Comparison of ENCODE assay signal across 15 cellular contexts in genomic region chr2:145764631-145765030, GRCh38.
DNase-seq lines count a peak whose midpoint lies in the region; ATAC-seq lines count a peak whose summit lies in the region.
"Had no signal": no experiment of that assay in that cellular context is flagged by ENCODE, and none has a peak within 500 bp of the region (broad histone marks: within the 10 kb centered on the region; RNA-seq: fewer than 3 reads in every experiment).

No MANE protein-coding gene starts in this region.

- H3K9me3 Mint-ChIP-seq in naive thymus-derived CD8-positive, alpha-beta T cell = no peaks in the 10 kb centered on the region
- H3K9me3 Mint-ChIP-seq: brain; stimulated activated naive CD8-positive, alpha-beta T cell treated with anti-CD3 and anti-CD28 coated beads, Interleukin-15, amount 100 ng/mL, for 72 hours had no signal

- no peak overlapping the region for H3K4me3 Mint-ChIP-seq in naive thymus-derived CD8-positive, alpha-beta T cell
- H3K4me3 Mint-ChIP-seq: brain; stimulated activated naive CD8-positive, alpha-beta T cell treated with anti-CD3 and anti-CD28 coated beads, Interleukin-15, amount 100 ng/mL, for 72 hours had no signal

- peaks cover 23% of the 10 kb centered on the region for H3K4me1 ChIP-seq in adipocyte (ENCODE audit: control insufficient read depth, insufficient read depth, low read length)
- H3K4me1 ChIP-seq: parathyroid adenoma had no signal

- H3K27me3 Mint-ChIP-seq in naive thymus-derived CD8-positive, alpha-beta T cell = no peaks in the 10 kb centered on the region
- H3K27me3 Mint-ChIP-seq: stimulated activated naive CD8-positive, alpha-beta T cell treated with anti-CD3 and anti-CD28 coated beads, Interleukin-15, amount 100 ng/mL, for 72 hours had no signal

- POLR2A ChIA-PET in naive thymus-derived CD8-positive, alpha-beta T cell (lab: Charles Lee) = no interaction called here

- H3K9me3 ChIP-seq in adipocyte (ENCODE audit: control insufficient read depth, low read length) = no peaks in the 10 kb centered on the region

- no peak overlapping the region for H3K4me3 ChIP-seq in adipocyte (ENCODE audit: low read length)

- no peak for ATAC-seq in HG03196 (IDR thresholded peaks at IDR 0.05; ENCODE audit: unreplicated experiment)
- ATAC-seq in naive thymus-derived CD8-positive, alpha-beta T cell = no peak
- ATAC-seq: stimulated activated naive CD8-positive, alpha-beta T cell treated with anti-CD3 and anti-CD28 coated beads, Interleukin-15, amount 100 ng/mL, for 72 hours had no signal

- H3K9ac ChIP-seq in adipocyte (ENCODE audit: low read length) = no peak overlapping the region
- H3K9ac ChIP-seq: parathyroid adenoma had no signal

- H3K27ac Mint-ChIP-seq in naive thymus-derived CD8-positive, alpha-beta T cell = no peak overlapping the region
- H3K27ac Mint-ChIP-seq: stimulated activated naive CD8-positive, alpha-beta T cell treated with anti-CD3 and anti-CD28 coated beads, Interleukin-15, amount 100 ng/mL, for 72 hours had no signal

- no peaks in the 10 kb centered on the region for H3K4me1 Mint-ChIP-seq in naive thymus-derived CD8-positive, alpha-beta T cell
- H3K4me1 Mint-ChIP-seq: stimulated activated naive CD8-positive, alpha-beta T cell treated with anti-CD3 and anti-CD28 coated beads, Interleukin-15, amount 100 ng/mL, for 72 hours had no signal

- no peaks in the 10 kb centered on the region for H3K36me3 Mint-ChIP-seq in naive thymus-derived CD8-positive, alpha-beta T cell
- H3K36me3 Mint-ChIP-seq: brain had no signal

- no peaks in the 10 kb centered on the region for H3K36me3 ChIP-seq in adipocyte (ENCODE audit: control insufficient read depth, insufficient read depth, low read length, severe bottlenecking)

- peak; percentile 60 for DNase-seq in DMS153 (lab: John Stamatoyannopoulos, UW)
- peak; percentile 71 for DNase-seq in NCI-H1694 (lab: John Stamatoyannopoulos, UW)
- DNase-seq in adipocyte (ENCODE audit: low read depth) = peak; percentile 44
- peak; percentile 21 for DNase-seq in myocyte (ENCODE audit: low read depth)
- no peak for DNase-seq in naive thymus-derived CD8-positive, alpha-beta T cell
- no peak for DNase-seq in activated CD4-positive, alpha-beta T cell treated with anti-CD3 and anti-CD28 coated beads, Interleukin-2, amount 50 U/mL, for 1 hour
- no peak for DNase-seq in HCEC 1CT
- DNase-seq: activated CD4-positive, alpha-beta T cell treated with anti-CD3 and anti-CD28 coated beads for 4 hours; C1 segment of cervical spinal cord; mesenchymal stem cell; stimulated activated CD4-positive, alpha-beta T cell treated with anti-CD3 and anti-CD28 coated beads, Interleukin-2, amount 100 ng/mL, for 48 hours; stimulated activated naive CD8-positive, alpha-beta T cell treated with anti-CD3 and anti-CD28 coated beads, Interleukin-15, amount 100 ng/mL, for 72 hours had no signal

- no peaks in the 10 kb centered on the region for H3K27me3 ChIP-seq in adipocyte (replicated peaks; ENCODE audit: control insufficient read depth, insufficient read depth, low read length)

Comparison
In these comparisons a context has a peak if more than half of its experiments do, and no peak if none do; other contexts are left out.
1. DNase-seq: peak in DMS153 (single experiment), NCI-H1694 (single experiment), adipocyte (single experiment) and myocyte (single experiment); none in naive thymus-derived CD8-positive, alpha-beta T cell (0 of 10), activated CD4-positive, alpha-beta T cell treated with anti-CD3 and anti-CD28 coated beads, Interleukin-2, amount 50 U/mL, for 1 hour (single experiment) and HCEC 1CT (single experiment).